In genomic region chr13:24995225-24995804, GRCh38 we compare ENCODE assay signal across 8 cellular contexts.
DNase-seq lines count a peak whose midpoint lies in the region; FAIRE-seq and TF ChIP-seq lines count a peak whose summit lies in the region.

No MANE protein-coding gene starts in this region.

- H3K4me1 Mint-ChIP-seq in nephron progenitor cell (no peaks in the 10 kb centered on the region), type B pancreatic cell (ENCODE audit: unreplicated experiment) (no peaks in the 10 kb centered on the region)

- peak in 5 of 6 experiments; percentile 47 to 73 (median 66) for TF ChIP-seq CTCF in esophagus squamous epithelium (IDR thresholded peaks at IDR 0.05)
- peak; percentile 87 for TF ChIP-seq CTCF in nephron progenitor cell (IDR thresholded peaks at IDR 0.05)
- TF ChIP-seq CTCF in type B pancreatic cell (conservative IDR thresholded peaks at IDR 0.05) = peak; percentile 91

- no peaks in the 10 kb centered on the region for H3K36me3 ChIP-seq in esophagus squamous epithelium

- H3K9me3 Mint-ChIP-seq in nephron progenitor cell (no peaks in the 10 kb centered on the region), type B pancreatic cell (no peaks in the 10 kb centered on the region)

- no peak overlapping the region for H3K4me3 ChIP-seq in esophagus squamous epithelium

- H3K27me3 Mint-ChIP-seq in nephron progenitor cell (ENCODE audit: low read depth, poor library complexity) (peaks cover 12% of the 10 kb centered on the region), type B pancreatic cell (peaks cover 33% of the 10 kb centered on the region)

- no peaks in the 10 kb centered on the region for H3K9me3 ChIP-seq in esophagus squamous epithelium

- no peak overlapping the region for H3K4me3 Mint-ChIP-seq in nephron progenitor cell
- no peak overlapping the region for H3K4me3 Mint-ChIP-seq in type B pancreatic cell

- H3K36me3 Mint-ChIP-seq in nephron progenitor cell (ENCODE audit: low read depth) (no peaks in the 10 kb centered on the region), type B pancreatic cell (no peaks in the 10 kb centered on the region)

- H3K4me1 ChIP-seq in esophagus squamous epithelium = no peaks in the 10 kb centered on the region

- intact Hi-C loops in esophagus squamous epithelium (cut with DNase I) = no loop called here

- peak; percentile 72 for DNase-seq in A172 (ENCODE audit: low spot score)
- DNase-seq in GM12892 (ENCODE audit: insufficient read length) = peak; percentile 39
- peak; percentile 83 for DNase-seq in KBM-7
- peak; percentile 77 for DNase-seq in NOMO-1 treated with DMSO at 0.1 percent for 48 hours (lab: John Stamatoyannopoulos, UW; ENCODE audit: unreplicated experiment)
- DNase-seq in activated CD8-positive, alpha-beta memory T cell treated with anti-CD3 and anti-CD28 coated beads, Interleukin-2, amount 50 U/mL, for 1 hour (ENCODE audit: extremely low read depth) = peak; percentile 18
- no peak for DNase-seq in esophagus squamous epithelium (lab: John Stamatoyannopoulos, UW)
- DNase-seq in nephron progenitor cell = peak; percentile 66
- DNase-seq in type B pancreatic cell (ENCODE audit: extremely low spot score, unreplicated experiment) = no peak

- peaks cover 0 to 55% (median 0%) of the 10 kb centered on the region in 4 donors for H3K27me3 ChIP-seq in esophagus squamous epithelium

- no peak overlapping the region for H3K27ac Mint-ChIP-seq in nephron progenitor cell
- H3K27ac Mint-ChIP-seq in type B pancreatic cell = peak overlapping the region; percentile 44

- WGBS in esophagus squamous epithelium, 2 donors = 7 to 9% methylated on average over 6 of the region's 6 CpGs

- in situ Hi-C loops in KBM-7 (cut with MboI; ENCODE audit: low pct_unique_long_range_greater_than_20kb, low sequenced_read_pairs) = loop anchor here (25.0 kb wide), 1 partner anchor 258 kb away; no protein-coding TSS in a partner anchor

- H3K27ac ChIP-seq in esophagus squamous epithelium = no peak overlapping the region

- FAIRE-seq in GM12892 (lab: Jason Lieb, UNC) = peak; percentile 80

- no peak for TF ChIP-seq POLR2A in GM12892 (IDR thresholded peaks at IDR 0.05; ENCODE audit: low read depth, low read length)
- no peak for TF ChIP-seq POLR2A in esophagus squamous epithelium (IDR thresholded peaks at IDR 0.05)

Comparison
In these comparisons a context has a peak if more than half of its experiments do, and no peak if none do; other contexts are left out.
1. DNase-seq: peak in A172 (single experiment), GM12892 (single experiment), KBM-7 (single experiment), NOMO-1 treated with DMSO at 0.1 percent for 48 hours (single experiment), activated CD8-positive, alpha-beta memory T cell treated with anti-CD3 and anti-CD28 coated beads, Interleukin-2, amount 50 U/mL, for 1 hour (single experiment) and nephron progenitor cell (single experiment); none in esophagus squamous epithelium (single experiment) and type B pancreatic cell (single experiment).
2. Peak in every context shown above with its lines, with median percentiles within 50 percentile points of each other: CTCF ChIP-seq.